In the genomic region with DNA sequence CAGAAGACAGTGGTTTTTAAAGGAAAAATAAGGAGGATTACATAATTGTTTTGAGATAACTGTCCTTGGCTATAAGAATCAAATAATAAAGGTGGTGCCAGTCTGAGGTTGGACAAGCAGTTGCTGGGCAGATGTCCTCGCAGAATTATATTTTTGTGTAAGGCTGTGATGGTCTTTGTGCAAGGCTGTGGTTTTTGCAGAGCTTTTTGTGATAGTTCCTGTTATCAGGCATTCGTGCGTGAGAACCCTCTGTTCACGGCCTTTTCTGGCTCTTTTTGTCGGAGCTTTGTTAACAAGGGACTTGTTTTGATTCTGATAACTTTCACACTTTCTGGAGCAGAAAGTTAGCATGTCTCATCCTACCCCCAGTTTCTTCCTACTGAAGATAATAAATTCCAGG, we compare ENCODE assay signal across 20 cellular contexts. TPM values are rescaled to one million over a fixed set of nuclear protein-coding genes. Genes with fewer than 3 reads are reported as not detected.
DNase-seq lines count a peak whose midpoint lies in the region; ATAC-seq lines count a peak whose summit lies in the region.
"Had no signal": no experiment of that assay in that cellular context is flagged by ENCODE, and none has a peak within 500 bp of the region (broad histone marks: within the 10 kb centered on the region; RNA-seq: fewer than 3 reads in every experiment).

No MANE protein-coding gene starts in this region.

- DNase-seq in memory B cell (ENCODE audit: low spot score in 2 of 2) = peak in 1 of 2 donors; percentile 23
- no peak for DNase-seq in H7
- DNase-seq in T-cell = no peak
- DNase-seq: activated naive CD4-positive, alpha-beta T cell treated with Interleukin-2 at 50 U/mL for 16 hours; C1 segment of cervical spinal cord; endodermal cell; foreskin keratinocyte; mammary epithelial cell; NCI-H187; sigmoid colon; WERI-Rb-1 had no signal

- ATAC-seq in GM18519 (IDR thresholded peaks at IDR 0.05; ENCODE audit: low FRiP score, unreplicated experiment) = peak; percentile 46
- peak; percentile 39 for ATAC-seq in GM21619 (IDR thresholded peaks at IDR 0.05; ENCODE audit: unreplicated experiment)
- ATAC-seq in HG03571 (IDR thresholded peaks at IDR 0.05; ENCODE audit: unreplicated experiment) = peak; percentile 62
- ATAC-seq in memory B cell (ENCODE audit: low read depth) = peak; percentile 95
- ATAC-seq in GM21825 (IDR thresholded peaks at IDR 0.05; ENCODE audit: unreplicated experiment) = no peak
- ATAC-seq in activated T-helper 17 cell treated with anti-CD3 and anti-CD28 coated beads, Interleukin-2, amount 50 U/mL, for 72 hours (replicated peaks) = no peak
- no peak for ATAC-seq in T-cell (replicated peaks in 1 of 4)
- ATAC-seq: foreskin keratinocyte had no signal

- H3K36me3 ChIP-seq in H7 (replicated peaks; ENCODE audit: control insufficient read depth, insufficient read depth, low read length) = no peaks in the 10 kb centered on the region
- H3K36me3 ChIP-seq: cardiac muscle cell, sigmoid colon, SJSA1, WERI-Rb-1 had no signal

- CTCF ChIA-PET in T-cell (lab: Charles Lee) = no interaction called here

- no peaks in the 10 kb centered on the region for H3K27me3 ChIP-seq in H7 (ENCODE audit: control insufficient read depth, insufficient read depth, low read length)
- H3K27me3 ChIP-seq: cardiac muscle cell, foreskin keratinocyte, sigmoid colon, SJSA1 had no signal

- H3K4me1 Mint-ChIP-seq in memory B cell (peaks cover 20% of the 10 kb centered on the region), T-cell (no peaks in the 10 kb centered on the region)
- H3K4me1 Mint-ChIP-seq in activated T-helper 17 cell treated with anti-CD3 and anti-CD28 coated beads, Interleukin-2, amount 50 U/mL, for 72 hours = no peaks in the 10 kb centered on the region
- H3K4me1 Mint-ChIP-seq: endodermal cell, neural crest cell had no signal

- H3K36me3 Mint-ChIP-seq in memory B cell (peaks cover 13% of the 10 kb centered on the region), T-cell (peaks cover 3% of the 10 kb centered on the region)
- no peaks in the 10 kb centered on the region for H3K36me3 Mint-ChIP-seq in activated T-helper 17 cell treated with anti-CD3 and anti-CD28 coated beads, Interleukin-2, amount 50 U/mL, for 72 hours (ENCODE audit: low read depth)

- H3K9me3 Mint-ChIP-seq in memory B cell = peaks cover 12% of the 10 kb centered on the region
- H3K9me3 Mint-ChIP-seq in activated T-helper 17 cell treated with anti-CD3 and anti-CD28 coated beads, Interleukin-2, amount 50 U/mL, for 72 hours = peaks cover 6% of the 10 kb centered on the region
- H3K9me3 Mint-ChIP-seq in T-cell = peaks cover 3 to 23% (median 12%) of the 10 kb centered on the region in 3 donors

- H3K4me3 Mint-ChIP-seq in memory B cell (peak overlapping the region; percentile 54), T-cell (no peak overlapping the region)
- H3K4me3 Mint-ChIP-seq in activated T-helper 17 cell treated with anti-CD3 and anti-CD28 coated beads, Interleukin-2, amount 50 U/mL, for 72 hours = no peak overlapping the region
- H3K4me3 Mint-ChIP-seq: endodermal cell; neural crest cell; stimulated activated naive CD8-positive, alpha-beta T cell treated with anti-CD3 and anti-CD28 coated beads, Interleukin-15, Interleukin-2, amounts not matched to agents 100 ng/mL and 50 ng/mL, for 24 hours had no signal

- POLR2A ChIA-PET in T-cell (lab: Charles Lee) = no interaction called here

- peak overlapping the region; percentile 90 for H3K27ac Mint-ChIP-seq in memory B cell
- H3K27ac Mint-ChIP-seq in activated T-helper 17 cell treated with anti-CD3 and anti-CD28 coated beads, Interleukin-2, amount 50 U/mL, for 72 hours = no peak overlapping the region
- H3K27ac Mint-ChIP-seq in T-cell = no peak overlapping the region
- H3K27ac Mint-ChIP-seq: endodermal cell; stimulated activated naive CD8-positive, alpha-beta T cell treated with anti-CD3 and anti-CD28 coated beads, Interleukin-15, Interleukin-2, amounts not matched to agents 100 ng/mL and 50 ng/mL, for 24 hours had no signal

- no peak overlapping the region for H3K4me3 ChIP-seq in H7 (ENCODE audit: insufficient read depth, low read depth, low read length)
- H3K4me3 ChIP-seq: cardiac muscle cell, sigmoid colon, SJSA1 had no signal

- H3K27me3 Mint-ChIP-seq in memory B cell (no peaks in the 10 kb centered on the region), T-cell (peaks cover 0 to 3% of the 10 kb centered on the region in 2 donors)
- peaks cover 13% of the 10 kb centered on the region for H3K27me3 Mint-ChIP-seq in activated T-helper 17 cell treated with anti-CD3 and anti-CD28 coated beads, Interleukin-2, amount 50 U/mL, for 72 hours

RNA-seq across cellular contexts. Expression of a gene that starts 33.4 kb away (rescaled TPM):
- total RNA-seq in H7 (2014; rRNA removed; shearing (Covaris generic)) = 38.2 and 40.5 TPM in 2 replicates
- total RNA-seq in activated T-helper 17 cell treated with anti-CD3 and anti-CD28 coated beads, Interleukin-2, amount 50 U/mL, for 72 hours = 10 to 100 TPM; 21.0 to 25.6 TPM
- 10 to 100 TPM; 16.8 to 41.4 (median 36.3) TPM for total RNA-seq in T-cell

RNA-seq across cellular contexts. Expression of a gene that starts 36.8 kb away (rescaled TPM):
- not detected in 2 replicates for total RNA-seq in H7 (2014; rRNA removed; shearing (Covaris generic))
- not detected for total RNA-seq in activated T-helper 17 cell treated with anti-CD3 and anti-CD28 coated beads, Interleukin-2, amount 50 U/mL, for 72 hours
- total RNA-seq in T-cell = not detected
- total RNA-seq: cardiac muscle cell, endodermal cell, foreskin keratinocyte, neural crest cell, SJSA1 had no signal

RNA-seq across cellular contexts. Expression of a gene that starts 45.7 kb away (rescaled TPM):
- total RNA-seq in H7 (2014; rRNA removed; shearing (Covaris generic)) = 56.0 and 59.5 TPM in 2 replicates
- 10 to 100 TPM; 36.1 to 38.8 TPM for total RNA-seq in activated T-helper 17 cell treated with anti-CD3 and anti-CD28 coated beads, Interleukin-2, amount 50 U/mL, for 72 hours
- total RNA-seq in T-cell = 10 to 100 TPM; 27.7 to 46.7 (median 42.1) TPM

Comparison
In these comparisons a context has a peak if more than half of its experiments do, and no peak if none do; other contexts are left out.
1. ATAC-seq: peak in GM18519 (single experiment), GM21619 (single experiment), HG03571 (single experiment) and memory B cell (single experiment); none in GM21825 (single experiment), activated T-helper 17 cell treated with anti-CD3 and anti-CD28 coated beads, Interleukin-2, amount 50 U/mL, for 72 hours (single experiment) and T-cell (0 of 4).